In genomic region chr10:112565434-112566053, GRCh38 we compare ENCODE assay signal across 8 cellular contexts.
DNase-seq lines count a peak whose midpoint lies in the region; ATAC-seq, FAIRE-seq and TF ChIP-seq lines count a peak whose summit lies in the region.

No MANE protein-coding gene starts in this region.

- H3K36me3 Mint-ChIP-seq in activated CD4-positive, alpha-beta T cell treated with anti-CD3 and anti-CD28 coated beads, Interleukin-2, amount 10 ng/mL, durations not matched to agents 7 days and 5 days (ENCODE audit: low read depth), result no peaks in the 10 kb centered on the region

- H3K4me2 ChIP-seq in H1 (ENCODE audit: insufficient read depth in 1 of 2, low read depth in 2 of 2, low read length in 2 of 2) (no peak overlapping the region), mesenchymal stem cell (ENCODE audit: low read length, poor library complexity, severe bottlenecking) (no peak overlapping the region)

- no TSS peak for BruUV-seq in Panc1 (replicated peaks; lab: Mats Ljungman, UMichigan)

- H2AK5ac ChIP-seq in H1 (ENCODE audit: low read depth, low read length), result no peak overlapping the region
- H2AK5ac ChIP-seq in mesenchymal stem cell (ENCODE audit: low read length, severe bottlenecking), result no peak overlapping the region

- H3K4me1 Mint-ChIP-seq in activated CD4-positive, alpha-beta T cell treated with anti-CD3 and anti-CD28 coated beads, Interleukin-2, amount 10 ng/mL, durations not matched to agents 7 days and 5 days, result no peaks in the 10 kb centered on the region

- H3K79me1 ChIP-seq in H1 (ENCODE audit: low read depth, low read length) (no peaks in the 10 kb centered on the region), mesenchymal stem cell (replicated peaks; ENCODE audit: low read length, poor library complexity, severe bottlenecking) (peaks cover 11% of the 10 kb centered on the region)

- H3K27me3 Mint-ChIP-seq in activated CD4-positive, alpha-beta T cell treated with anti-CD3 and anti-CD28 coated beads, Interleukin-2, amount 10 ng/mL, durations not matched to agents 7 days and 5 days, result no peaks in the 10 kb centered on the region

- H2BK12ac ChIP-seq in H1 (ENCODE audit: low read depth, low read length) (no peak overlapping the region), mesenchymal stem cell (ENCODE audit: low read length in 2 of 2) (no peak overlapping the region)

- H3K23me2 ChIP-seq in H1 (ENCODE audit: low read depth, low read length), result no peaks in the 10 kb centered on the region

- DNase-seq in activated CD4-positive, alpha-beta T cell treated with anti-CD3 and anti-CD28 coated beads, Interleukin-2, amount 10 ng/mL, durations not matched to agents 7 days and 5 days, result peak; percentile 36
- DNase-seq in activated CD4-positive, alpha-beta T cell treated with anti-CD3 and anti-CD28 coated beads for 4 hours, result no peak
- peak; percentile 62 for DNase-seq in LNCaP clone FGC (ENCODE audit: low read depth)
- DNase-seq in Panc1 (ENCODE audit: low read depth, low spot score), result peak; percentile 69
- peak in 1 of 2 experiments; percentile 62 for DNase-seq in H1 (ENCODE audit: low read depth in 1 of 2, low spot score in 2 of 2)
- DNase-seq in mesenchymal stem cell, result peak; percentile 81
- no peak for DNase-seq in UCSD-AML1 (lab: John Stamatoyannopoulos, UW; ENCODE audit: unreplicated experiment)

- intact Hi-C loops in Panc1 (cut with micrococcal nuclease; ENCODE audit: unreplicated experiment), result loop anchor here (2.0 to 10.0 kb wide), 4 partner anchors 209 to 819 kb away; partner anchors contain the start of gene TCF7L2

- no peak overlapping the region for H3K4me3 Mint-ChIP-seq in activated CD4-positive, alpha-beta T cell treated with anti-CD3 and anti-CD28 coated beads, Interleukin-2, amount 10 ng/mL, durations not matched to agents 7 days and 5 days

- FAIRE-seq in H1 (lab: Jason Lieb, UNC), result peak; percentile 28

- TF ChIP-seq CTCF in LNCaP clone FGC (IDR thresholded peaks at IDR 0.05; ENCODE audit: control insufficient read depth, extremely low read depth, insufficient read depth) (peak; percentile 88), Panc1 (IDR thresholded peaks at IDR 0.05) (peak; percentile 85; the same call in 1 of the 2 replicates), H1 (IDR thresholded peaks at IDR 0.05; ENCODE audit: control extremely low read depth in 1 of 3, insufficient read depth in 1 of 3, low read depth in 1 of 3, low read length in 3 of 3) (peak in 2 of 3 experiments; percentile 56 to 65; a peak in 2 of 4 replicates)

- 16% methylated on average over 4 of the region's 4 CpGs; no CpG with 5 or more reads in 1 of the 2 experiments for WGBS in H1 (ENCODE audit: extremely low coverage in 1 of 2, insufficient coverage in 1 of 2, insufficient read length in 1 of 2, insufficient replicate concordance in 2 of 2, low coverage in 1 of 2, low lambda C conversion rate in 2 of 2, missing lambda C conversion rate in 1 of 2), 2 experiments
- 0% methylated on average over 1 of the region's 4 CpGs for WGBS in mesenchymal stem cell

- no peaks in the 10 kb centered on the region for H3K9me3 Mint-ChIP-seq in activated CD4-positive, alpha-beta T cell treated with anti-CD3 and anti-CD28 coated beads, Interleukin-2, amount 10 ng/mL, durations not matched to agents 7 days and 5 days

- H4K5ac ChIP-seq in H1 (ENCODE audit: insufficient read length, low read depth, low read length), result no peak overlapping the region

- H3K23ac ChIP-seq in H1 (ENCODE audit: insufficient read length), result no peak overlapping the region
- no peak overlapping the region for H3K23ac ChIP-seq in mesenchymal stem cell (ENCODE audit: low read length in 2 of 2)

- H4K8ac ChIP-seq in H1 (ENCODE audit: extremely low read depth, insufficient read depth, low read length) (no peak overlapping the region), mesenchymal stem cell (ENCODE audit: low read length) (no peak overlapping the region)

- H2BK15ac ChIP-seq in H1 (ENCODE audit: low read length) (no peak overlapping the region), mesenchymal stem cell (ENCODE audit: low read depth, poor library complexity, severe bottlenecking) (no peak overlapping the region)

- peaks cover 14% of the 10 kb centered on the region; the same call in 1 of the 2 replicates for H3K4me1 ChIP-seq in Panc1 (ENCODE audit: control insufficient read depth, insufficient read depth, low read length)
- H3K4me1 ChIP-seq in H1 (replicated peaks in 1 of 4; ENCODE audit: control insufficient read depth in 3 of 4, insufficient read depth in 4 of 4, low read length in 3 of 4), result peaks cover 0 to 9% (median under 1%) of the 10 kb centered on the region in 4 experiments; a peak in 2 of 7 replicates
- H3K4me1 ChIP-seq in mesenchymal stem cell (ENCODE audit: control insufficient read depth, insufficient read depth, low read depth, low read length), result no peaks in the 10 kb centered on the region

- H4K20me1 ChIP-seq in H1 (replicated peaks in 1 of 2; ENCODE audit: control insufficient read depth in 1 of 2, insufficient read depth in 2 of 2, low read length in 2 of 2), result no peaks in the 10 kb centered on the region

- H3K36me3 ChIP-seq in Panc1 (ENCODE audit: control insufficient read depth, insufficient read depth, low read length) (no peaks in the 10 kb centered on the region), H1 (ENCODE audit: control insufficient read depth in 2 of 4, insufficient read depth in 4 of 4, low read length in 3 of 4) (no peaks in the 10 kb centered on the region), mesenchymal stem cell (ENCODE audit: control insufficient read depth in 1 of 2, insufficient read depth in 2 of 2, low read depth in 1 of 2, low read length in 2 of 2) (no peaks in the 10 kb centered on the region)

- H3K27ac ChIP-seq in Panc1 (ENCODE audit: low read length) (no peak overlapping the region), H1 (ENCODE audit: low read depth, low read length) (no peak overlapping the region), mesenchymal stem cell (ENCODE audit: low read length, poor library complexity, severe bottlenecking) (no peak overlapping the region)

- ATAC-seq in Panc1, result peak; percentile 89
- ATAC-seq in HG02763 (IDR thresholded peaks at IDR 0.05; ENCODE audit: unreplicated experiment), result no peak

- H4K91ac ChIP-seq in H1 (replicated peaks; ENCODE audit: insufficient read length, low read length) (no peak overlapping the region), mesenchymal stem cell (ENCODE audit: low read length) (no peak overlapping the region)

- H3K18ac ChIP-seq in H1 (ENCODE audit: extremely low read depth, low read length), result no peak overlapping the region
- H3K18ac ChIP-seq in mesenchymal stem cell (ENCODE audit: low read depth in 1 of 2, low read length in 2 of 2), result no peak overlapping the region

- TF ChIP-seq EP300 in H1 (IDR thresholded peaks at IDR 0.05; ENCODE audit: borderline replicate concordance in 1 of 2, low read depth in 2 of 2, low read length in 2 of 2), result no peak

- CTCF ChIA-PET in activated CD4-positive, alpha-beta T cell treated with anti-CD3 and anti-CD28 coated beads, Interleukin-2, amount 10 ng/mL, durations not matched to agents 7 days and 5 days (lab: Charles Lee), result no interaction called here
- CTCF ChIA-PET in Panc1 (lab: Charles Lee) (interaction anchor here (0.7 kb wide), 1 partner anchor 130 kb away, joined by 3 read pairs; no protein-coding TSS in a partner anchor), H1 (lab: Charles Lee; ENCODE audit: partially characterized antibody) (interaction anchor here (0.7 to 1.8 kb wide), 9 partner anchors 30 to 560 kb away, joined by 3 to 4 read pairs (median 3); no protein-coding TSS in a partner anchor)

- no peaks in the 10 kb centered on the region for H3K27me3 ChIP-seq in Panc1 (ENCODE audit: control insufficient read depth, insufficient read depth, low read length)
- H3K27me3 ChIP-seq in H1 (replicated peaks in 1 of 4; ENCODE audit: control insufficient read depth in 3 of 4, extremely low read depth in 1 of 4, insufficient read depth in 3 of 4, low read length in 3 of 4), result no peaks in the 10 kb centered on the region
- H3K27me3 ChIP-seq in mesenchymal stem cell (ENCODE audit: control insufficient read depth in 1 of 2, insufficient read depth in 1 of 2, low read length in 2 of 2), result no peaks in the 10 kb centered on the region

- H3K4ac ChIP-seq in H1 (replicated peaks; ENCODE audit: insufficient read length, low read depth, low read length), result no peak overlapping the region
- no peak overlapping the region for H3K4ac ChIP-seq in mesenchymal stem cell (ENCODE audit: low read depth in 1 of 2, low read length in 2 of 2)

- POLR2A ChIA-PET in activated CD4-positive, alpha-beta T cell treated with anti-CD3 and anti-CD28 coated beads, Interleukin-2, amount 10 ng/mL, durations not matched to agents 7 days and 5 days (lab: Charles Lee), result no interaction called here
- POLR2A ChIA-PET in Panc1 (lab: Charles Lee) (no interaction called here), H1 (lab: Charles Lee; ENCODE audit: partially characterized antibody) (no interaction called here)

- no peak overlapping the region for H3K14ac ChIP-seq in H1 (ENCODE audit: insufficient read length)
- no peak overlapping the region for H3K14ac ChIP-seq in mesenchymal stem cell (ENCODE audit: low read length in 2 of 2)

- H3K9me3 ChIP-seq in Panc1 (ENCODE audit: control insufficient read depth, insufficient read depth, low read depth, low read length) (no peaks in the 10 kb centered on the region), H1 (ENCODE audit: insufficient read depth in 2 of 2, low read depth in 1 of 2, low read length in 1 of 2) (no peaks in the 10 kb centered on the region), mesenchymal stem cell (ENCODE audit: control insufficient read depth, low read length) (no peaks in the 10 kb centered on the region)

- H2BK120ac ChIP-seq in H1 (replicated peaks; ENCODE audit: low read depth, low read length) (no peak overlapping the region), mesenchymal stem cell (ENCODE audit: low read depth, low read length) (no peak overlapping the region)

- H2BK20ac ChIP-seq in H1 (ENCODE audit: low read length), result no peak overlapping the region

- no peak overlapping the region for H3K56ac ChIP-seq in H1 (replicated peaks; ENCODE audit: insufficient read length, low read depth, low read length)

- no peak for TF ChIP-seq POLR2A in H1 (IDR thresholded peaks at IDR 0.05; ENCODE audit: control extremely low read depth in 1 of 2, low read depth in 2 of 2, low read length in 2 of 2)

- H3K4me3 ChIP-seq in LNCaP clone FGC (ENCODE audit: low read depth, low read length), result no peak overlapping the region
- H3K4me3 ChIP-seq in Panc1 (ENCODE audit: low read depth in 2 of 2, low read length in 2 of 2), result no peak overlapping the region
- H3K4me3 ChIP-seq in H1 (ENCODE audit: extremely low read depth in 1 of 4, insufficient read depth in 2 of 4, low read depth in 3 of 4, low read length in 4 of 4), result no peak overlapping the region
- H3K4me3 ChIP-seq in mesenchymal stem cell (ENCODE audit: insufficient read depth in 1 of 2, low read depth in 1 of 2, low read length in 2 of 2), result no peak overlapping the region

- peak; percentile 92 to 94 for TF ChIP-seq RAD21 in H1 (IDR thresholded peaks at IDR 0.05 in 1 of 2, conservative IDR thresholded peaks at IDR 0.05 in 1 of 2; ENCODE audit: low read depth in 2 of 2, low read length in 2 of 2)

- in situ Hi-C loops in Panc1 (cut with HindIII; ENCODE audit: low pct_unique_long_range_greater_than_20kb, low sequenced_read_pairs), result no loop called here

- H2AFZ ChIP-seq in H1 (ENCODE audit: low read length) (no peak overlapping the region), mesenchymal stem cell (ENCODE audit: low read depth, low read length) (no peak overlapping the region)

- H3K79me2 ChIP-seq in H1 (ENCODE audit: control insufficient read depth in 1 of 2, insufficient read depth in 2 of 2, low read length in 2 of 2), result no peaks in the 10 kb centered on the region

- H3K27ac Mint-ChIP-seq in activated CD4-positive, alpha-beta T cell treated with anti-CD3 and anti-CD28 coated beads, Interleukin-2, amount 10 ng/mL, durations not matched to agents 7 days and 5 days, result no peak overlapping the region

- H2BK5ac ChIP-seq in H1 (ENCODE audit: low read depth, low read length), result no peak overlapping the region
- no peak overlapping the region for H2BK5ac ChIP-seq in mesenchymal stem cell (ENCODE audit: low read depth, low read length, poor library complexity, severe bottlenecking)

- H3K9ac ChIP-seq in H1 (replicated peaks in 1 of 4; ENCODE audit: extremely low read depth in 1 of 4, low read depth in 3 of 4, low read length in 3 of 4) (no peak overlapping the region), mesenchymal stem cell (ENCODE audit: low read length) (no peak overlapping the region)

Comparison
In these comparisons a context has a peak if more than half of its experiments do, and no peak if none do; other contexts are left out.
1. DNase-seq: peak in activated CD4-positive, alpha-beta T cell treated with anti-CD3 and anti-CD28 coated beads, Interleukin-2, amount 10 ng/mL, durations not matched to agents 7 days and 5 days (single experiment), LNCaP clone FGC (single experiment), Panc1 (single experiment) and mesenchymal stem cell (single experiment); none in activated CD4-positive, alpha-beta T cell treated with anti-CD3 and anti-CD28 coated beads for 4 hours (0 of 2) and UCSD-AML1 (single experiment).
2. Peak in every context shown above with its lines, with median percentiles within 50 percentile points of each other: CTCF ChIP-seq.